In the genomic region with DNA sequence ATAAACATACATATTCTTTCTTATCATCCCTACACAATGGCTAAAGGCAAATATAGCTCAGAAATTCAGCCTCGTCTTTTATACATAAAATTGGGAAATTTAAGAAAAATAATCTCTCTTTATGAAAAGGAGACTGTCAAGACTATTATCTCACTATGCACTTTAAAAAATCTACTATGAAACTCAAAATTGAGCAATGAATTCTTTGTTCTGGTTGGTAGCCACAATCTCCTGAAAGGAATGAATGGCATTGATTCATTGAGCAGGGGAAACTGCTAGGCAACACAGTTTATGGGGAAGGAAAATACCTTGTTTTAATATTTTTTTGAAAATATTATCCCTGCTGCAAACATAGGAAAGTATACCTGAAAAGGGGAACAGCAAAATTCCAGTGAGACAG, we compare ENCODE assay signal across 10 cellular contexts.
"Had no signal": no experiment of that assay in that cellular context is flagged by ENCODE, and none has a peak within 500 bp of the region (broad histone marks: within the 10 kb centered on the region; RNA-seq: fewer than 3 reads in every experiment).

No MANE protein-coding gene starts in this region.

- DNase-seq: GM23248, GOT3, H7, HFFc6, KBM-7 had no signal

- H3K4me3 Mint-ChIP-seq: HFFc6 had no signal

- H3K4me1 ChIP-seq: HAP-1 had no signal

- H3K36me3 Mint-ChIP-seq: IgD-negative memory B cell had no signal

- H3K27ac Mint-ChIP-seq: HFFc6, IgD-negative memory B cell had no signal

- H3K27ac ChIP-seq: GM23248, HL-60 had no signal

- ATAC-seq: HCT116, HepG2 had no signal

- H3K4me3 ChIP-seq: GM23248, HAP-1 had no signal

- H3K36me3 ChIP-seq: HAP-1 had no signal

- H3K4me1 Mint-ChIP-seq: IgD-negative memory B cell had no signal
